1 cellular context compared by ENCODE assay signal in the genomic region with DNA sequence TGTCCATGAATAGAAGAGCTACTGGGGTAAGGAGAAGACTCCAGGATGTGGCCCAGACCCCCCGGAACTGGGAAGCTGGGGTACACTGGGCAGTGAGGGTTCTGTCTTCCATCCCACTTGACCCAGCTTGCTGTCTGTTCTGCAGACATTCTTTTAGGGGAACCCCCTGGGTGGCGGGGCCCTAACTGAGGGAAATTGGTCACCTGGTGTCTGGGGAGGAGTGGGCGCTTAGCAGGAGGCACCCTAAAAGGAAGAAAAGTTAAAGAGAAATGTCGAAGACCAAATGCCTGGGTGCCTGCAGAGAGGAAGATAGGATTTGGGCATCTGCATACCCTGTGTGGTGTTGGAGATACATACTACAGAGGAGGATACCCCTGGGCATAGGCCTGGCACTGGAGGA.
TF ChIP-seq lines count a peak whose summit lies in the region.

No MANE protein-coding gene starts in this region.

TF ChIP-seq in HepG2, 621 proteins besides CTCF, POLR2A, EP300 and RAD21:
- no peak for TF ChIP-seq PHB2 (IDR thresholded peaks at IDR 0.05; ENCODE audit: partially characterized antibody)
- TF ChIP-seq, protein P1, sequence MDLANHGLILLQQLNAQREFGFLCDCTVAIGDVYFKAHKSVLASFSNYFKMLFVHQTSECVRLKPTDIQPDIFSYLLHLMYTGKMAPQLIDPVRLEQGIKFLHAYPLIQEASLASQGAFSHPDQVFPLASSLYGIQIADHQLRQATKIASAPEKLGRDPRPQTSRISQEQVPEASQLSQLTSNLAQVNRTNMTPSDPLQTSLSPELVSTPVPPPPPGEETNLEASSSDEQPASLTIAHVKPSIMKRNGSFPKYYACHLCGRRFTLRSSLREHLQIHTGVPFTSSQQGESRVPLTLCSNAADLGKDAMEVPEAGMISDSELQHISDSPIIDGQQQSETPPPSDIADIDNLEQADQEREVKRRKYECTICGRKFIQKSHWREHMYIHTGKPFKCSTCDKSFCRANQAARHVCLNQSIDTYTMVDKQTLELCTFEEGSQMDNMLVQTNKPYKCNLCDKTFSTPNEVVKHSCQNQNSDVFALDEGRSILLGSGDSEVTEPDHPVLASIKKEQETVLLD (CRISPR knock-in tag; IDR thresholded peaks at IDR 0.05; ENCODE audit: low read depth): no peak
- TF ChIP-seq PLRG1 (conservative IDR thresholded peaks at IDR 0.05): no peak
- TF ChIP-seq YEATS4 (CRISPR knock-in tag; IDR thresholded peaks at IDR 0.05; ENCODE audit: borderline replicate concordance): no peak
- no peak for TF ChIP-seq ZNF879 (CRISPR knock-in tag; IDR thresholded peaks at IDR 0.05)
- TF ChIP-seq ZNF574 (CRISPR knock-in tag; IDR thresholded peaks at IDR 0.05): no peak
- TF ChIP-seq ZNF614 (CRISPR knock-in tag; IDR thresholded peaks at IDR 0.05; ENCODE audit: borderline replicate concordance): no peak
- TF ChIP-seq, protein P2, sequence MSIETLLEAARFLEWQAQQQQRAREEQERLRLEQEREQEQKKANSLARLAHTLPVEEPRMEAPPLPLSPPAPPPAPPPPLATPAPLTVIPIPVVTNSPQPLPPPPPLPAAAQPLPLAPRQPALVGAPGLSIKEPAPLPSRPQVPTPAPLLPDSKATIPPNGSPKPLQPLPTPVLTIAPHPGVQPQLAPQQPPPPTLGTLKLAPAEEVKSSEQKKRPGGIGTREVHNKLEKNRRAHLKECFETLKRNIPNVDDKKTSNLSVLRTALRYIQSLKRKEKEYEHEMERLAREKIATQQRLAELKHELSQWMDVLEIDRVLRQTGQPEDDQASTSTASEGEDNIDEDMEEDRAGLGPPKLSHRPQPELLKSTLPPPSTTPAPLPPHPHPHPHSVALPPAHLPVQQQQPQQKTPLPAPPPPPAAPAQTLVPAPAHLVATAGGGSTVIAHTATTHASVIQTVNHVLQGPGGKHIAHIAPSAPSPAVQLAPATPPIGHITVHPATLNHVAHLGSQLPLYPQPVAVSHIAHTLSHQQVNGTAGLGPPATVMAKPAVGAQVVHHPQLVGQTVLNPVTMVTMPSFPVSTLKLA (IDR thresholded peaks at IDR 0.05): no peak
- TF ChIP-seq GTF2F1 (IDR thresholded peaks at IDR 0.05; ENCODE audit: low read length): no peak
- TF ChIP-seq IKZF5 (CRISPR knock-in tag; IDR thresholded peaks at IDR 0.05): no peak
- no peak for TF ChIP-seq ZNF326 (CRISPR knock-in tag; IDR thresholded peaks at IDR 0.05; ENCODE audit: borderline replicate concordance)
- TF ChIP-seq ELK4 (CRISPR knock-in tag; IDR thresholded peaks at IDR 0.05; ENCODE audit: borderline replicate concordance): no peak
- no peak for TF ChIP-seq ZBTB25 (CRISPR knock-in tag; IDR thresholded peaks at IDR 0.05)
